ENCODE assay signal across 14 cellular contexts in the genomic region with DNA sequence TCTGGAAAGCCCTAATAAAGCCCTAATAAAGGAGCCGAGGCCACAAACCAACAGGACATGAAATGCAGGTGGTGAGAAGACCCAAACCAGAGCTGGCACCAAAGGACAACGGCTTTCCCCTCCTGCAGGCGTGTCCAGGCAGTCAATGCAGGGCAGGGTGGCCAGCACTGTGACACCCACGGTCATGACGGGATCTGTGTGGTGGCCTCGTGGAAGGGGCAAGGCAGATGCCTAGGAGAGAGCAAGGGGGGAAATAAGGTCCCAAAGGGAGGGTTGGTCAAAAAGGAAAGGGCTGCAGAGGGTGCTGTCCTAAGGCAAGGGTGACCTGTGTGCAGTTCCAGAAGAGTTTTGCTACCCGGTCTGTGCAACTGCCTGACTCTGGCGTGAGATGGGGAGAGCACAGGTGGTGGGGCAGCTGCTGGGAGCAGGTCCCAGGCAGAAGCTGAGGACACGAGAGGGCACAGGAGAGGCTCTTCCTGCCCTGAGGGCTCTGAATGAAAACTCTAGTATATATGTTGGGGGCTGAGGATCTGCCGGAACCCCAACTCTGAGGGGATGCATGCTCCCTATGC.
DNase-seq lines count a peak whose midpoint lies in the region; ATAC-seq, FAIRE-seq and TF ChIP-seq lines count a peak whose summit lies in the region.
"Had no signal": no experiment of that assay in that cellular context is flagged by ENCODE, and none has a peak within 500 bp of the region (broad histone marks: within the 10 kb centered on the region; RNA-seq: fewer than 3 reads in every experiment).

No MANE protein-coding gene starts in this region.

- no peak overlapping the region for H4K5ac ChIP-seq in mesendoderm (ENCODE audit: low read length)

- H3K23ac ChIP-seq in mesendoderm (ENCODE audit: low read length): no peak overlapping the region

- H3K4ac ChIP-seq in mesendoderm (ENCODE audit: low read depth, low read length): no peak overlapping the region

- no peak for TF ChIP-seq POLR2A in A549 (IDR thresholded peaks at IDR 0.05; ENCODE audit: low read length)
- no peak for TF ChIP-seq POLR2A in spleen (IDR thresholded peaks at IDR 0.05)

- H3K79me1 ChIP-seq in mesendoderm (ENCODE audit: low read length): no peaks in the 10 kb centered on the region

- H3K4me1 ChIP-seq in A549 (no peaks in the 10 kb centered on the region), spleen (no peaks in the 10 kb centered on the region), small intestine (ENCODE audit: control insufficient read depth in 2 of 2, insufficient read depth in 1 of 2, low read depth in 1 of 2, low read length in 1 of 2) (no peaks in the 10 kb centered on the region), mesendoderm (ENCODE audit: control insufficient read depth, low read depth, low read length) (no peaks in the 10 kb centered on the region)
- H3K4me1 ChIP-seq: Caco-2 had no signal

- no peak overlapping the region for H3K9ac ChIP-seq in mesendoderm (ENCODE audit: low read length)

- no peaks in the 10 kb centered on the region for H3K4me1 Mint-ChIP-seq in activated B cell treated with CpG ODN at 0.5 μM for 24 hours
- no peaks in the 10 kb centered on the region for H3K4me1 Mint-ChIP-seq in CD14-positive monocyte
- H3K4me1 Mint-ChIP-seq: CD8-positive, alpha-beta memory T cell; GM23338 had no signal

- no peak overlapping the region for H3K56ac ChIP-seq in mesendoderm (ENCODE audit: low read length)

- no peaks in the 10 kb centered on the region for H3K79me2 ChIP-seq in mesendoderm (ENCODE audit: control insufficient read depth, insufficient read depth, low read length)

- no peaks in the 10 kb centered on the region for H3K36me3 ChIP-seq in spleen
- H3K36me3 ChIP-seq in small intestine (ENCODE audit: control insufficient read depth in 2 of 2, insufficient read depth in 2 of 2, low read length in 2 of 2): no peaks in the 10 kb centered on the region
- no peaks in the 10 kb centered on the region for H3K36me3 ChIP-seq in mesendoderm (ENCODE audit: control insufficient read depth, insufficient read depth, low read length)

- no peak overlapping the region for H3K4me3 ChIP-seq in A549
- no peak overlapping the region for H3K4me3 ChIP-seq in spleen
- no peak overlapping the region for H3K4me3 ChIP-seq in small intestine (ENCODE audit: low read depth in 1 of 2, low read length in 2 of 2)
- no peak overlapping the region for H3K4me3 ChIP-seq in mesendoderm (ENCODE audit: low read length)
- H3K4me3 ChIP-seq: GM23338 had no signal

- H2BK120ac ChIP-seq in mesendoderm (ENCODE audit: low read depth, low read length): no peak overlapping the region

- TF ChIP-seq RAD21 in A549 (conservative IDR thresholded peaks at IDR 0.05 in 1 of 2, IDR thresholded peaks at IDR 0.05 in 1 of 2): no peak

- H3K36me3 Mint-ChIP-seq in activated B cell treated with CpG ODN at 0.5 μM for 24 hours (ENCODE audit: low read depth) (no peaks in the 10 kb centered on the region), CD14-positive monocyte (no peaks in the 10 kb centered on the region)
- H3K36me3 Mint-ChIP-seq: CD8-positive, alpha-beta memory T cell had no signal

- H3K27ac Mint-ChIP-seq in activated B cell treated with CpG ODN at 0.5 μM for 24 hours: no peak overlapping the region
- H3K27ac Mint-ChIP-seq in CD14-positive monocyte: no peak overlapping the region
- H3K27ac Mint-ChIP-seq: CD8-positive, alpha-beta memory T cell; GM23338 had no signal

- CTCF ChIA-PET in A549 (lab: Yijun Ruan, JAX): interaction anchor here (0.7 to 2.0 kb wide), 2 partner anchors 18 to 83 kb away, joined by 6 to 7 read pairs; no protein-coding TSS in a partner anchor
- CTCF ChIA-PET in activated B cell treated with CpG ODN at 0.5 μM for 24 hours (lab: Charles Lee): no interaction called here

- TF ChIP-seq CTCF in A549 (IDR thresholded peaks at IDR 0.05) (no peak), activated B cell treated with CpG ODN at 0.5 μM for 24 hours (IDR thresholded peaks at IDR 0.05) (no peak), spleen (IDR thresholded peaks at IDR 0.05 in 8 of 11, conservative IDR thresholded peaks at IDR 0.05 in 3 of 11) (no peak), CD14-positive monocyte (IDR thresholded peaks at IDR 0.05) (no peak)

- H3K9me3 ChIP-seq in A549 (peaks cover 24% of the 10 kb centered on the region; the same call in 2 of the 3 replicates), spleen (peaks cover 0 to 5% (median 0%) of the 10 kb centered on the region in 8 donors), small intestine (ENCODE audit: control insufficient read depth, low read depth) (peaks cover 1% of the 10 kb centered on the region)
- H3K9me3 ChIP-seq: Caco-2 had no signal

- intact Hi-C loops in activated B cell treated with CpG ODN at 0.5 μM for 24 hours (cut with micrococcal nuclease) (no loop called here), spleen (cut with DNase I; ENCODE audit: low total_unique reads) (no loop called here), CD14-positive monocyte (cut with micrococcal nuclease) (no loop called here)

- H3K27ac ChIP-seq in A549 (no peak overlapping the region), spleen (no peak overlapping the region), small intestine (ENCODE audit: low read depth in 1 of 2, low read length in 1 of 2) (no peak overlapping the region), mesendoderm (ENCODE audit: low read depth, low read length) (no peak overlapping the region)

- no peak overlapping the region for H3K18ac ChIP-seq in mesendoderm (ENCODE audit: low read length)

- H2BK15ac ChIP-seq in mesendoderm (replicated peaks; ENCODE audit: low read depth): no peak overlapping the region

- no peak overlapping the region for H3K4me3 Mint-ChIP-seq in activated B cell treated with CpG ODN at 0.5 μM for 24 hours
- H3K4me3 Mint-ChIP-seq in CD14-positive monocyte: no peak overlapping the region
- H3K4me3 Mint-ChIP-seq: CD8-positive, alpha-beta memory T cell; GM23338 had no signal

- no peak overlapping the region for H2AK5ac ChIP-seq in mesendoderm (ENCODE audit: low read length)

- WGBS in A549 (ENCODE audit: missing lambda C conversion rate): 21% methylated on average over 10 of the region's 10 CpGs
- 77 to 85% (median 82%) methylated on average over 10 of the region's 10 CpGs for WGBS in spleen, 5 donors
- WGBS in small intestine, 3 donors: 75 to 85% (median 81%) methylated on average over 10 of the region's 10 CpGs
- WGBS in mesendoderm (ENCODE audit: extremely low coverage, insufficient coverage, low lambda C conversion rate): no CpG with 5 or more reads among the region's 10 CpGs

- peaks cover 2% of the 10 kb centered on the region for H3K9me3 Mint-ChIP-seq in activated B cell treated with CpG ODN at 0.5 μM for 24 hours
- H3K9me3 Mint-ChIP-seq in CD14-positive monocyte: peaks cover 18 to 35% (median 27%) of the 10 kb centered on the region in 7 donors

- TF ChIP-seq EP300 in A549 (IDR thresholded peaks at IDR 0.05): no peak

- ATAC-seq in A549 (peak; percentile 23 to 55; a peak in 4 of 6 replicates), activated B cell treated with CpG ODN at 0.5 μM for 24 hours (ENCODE audit: low read depth) (no peak)
- ATAC-seq: GM23338 had no signal

- H3K27me3 Mint-ChIP-seq in activated B cell treated with CpG ODN at 0.5 μM for 24 hours: peaks cover 5% of the 10 kb centered on the region
- H3K27me3 Mint-ChIP-seq in CD14-positive monocyte (ENCODE audit: low read depth in 3 of 3): peaks cover 0 to 4% (median 2%) of the 10 kb centered on the region in 3 donors

- POLR2A ChIA-PET in A549 (lab: Yijun Ruan, JAX): no interaction called here
- POLR2A ChIA-PET in activated B cell treated with CpG ODN at 0.5 μM for 24 hours (lab: Charles Lee): no interaction called here

- no peak for DNase-seq in A549 (ENCODE audit: low read depth in 1 of 2, low spot score in 1 of 2)
- peak; percentile 3 for DNase-seq in activated B cell treated with CpG ODN at 0.5 μM for 24 hours
- peak; percentile 68 for DNase-seq in mesenteric fat pad (ENCODE audit: low spot score)
- DNase-seq in spleen: peak; percentile 63
- DNase-seq in small intestine: no peak
- no peak for DNase-seq in CD14-positive monocyte (ENCODE audit: low spot score)
- no peak for DNase-seq in mesendoderm
- DNase-seq: Caco-2; CD8-positive, alpha-beta memory T cell; DND-41; GDM1; H7 had no signal

- no peak overlapping the region for H4K8ac ChIP-seq in mesendoderm (ENCODE audit: low read depth, low read length)

- no peak overlapping the region for H3K4me2 ChIP-seq in A549
- H3K4me2 ChIP-seq in mesendoderm (ENCODE audit: low read length): no peak overlapping the region
- H3K4me2 ChIP-seq: GM23338 had no signal

- peaks cover 0 to 10% (median 0%) of the 10 kb centered on the region in 7 donors for H3K27me3 ChIP-seq in spleen (replicated peaks in 1 of 7)
- H3K27me3 ChIP-seq in small intestine (ENCODE audit: control insufficient read depth in 2 of 2, insufficient read depth in 2 of 2, low read length in 2 of 2): no peaks in the 10 kb centered on the region
- H3K27me3 ChIP-seq in mesendoderm (ENCODE audit: insufficient read depth, low read length, poor library complexity): no peaks in the 10 kb centered on the region

- FAIRE-seq in A549 (lab: Jason Lieb, UNC) (no peak), small intestine (lab: Jason Lieb, UNC) (no peak)
- FAIRE-seq: GM12892 had no signal

- no peak overlapping the region for H2BK5ac ChIP-seq in mesendoderm (ENCODE audit: low read length)

TF ChIP-seq in A549, 52 proteins besides CTCF, POLR2A, EP300 and RAD21 (continues in another document):
- TF ChIP-seq HOXB5 (CRISPR knock-in tag; IDR thresholded peaks at IDR 0.05) (no peak), ZC3H11A (IDR thresholded peaks at IDR 0.05) (no peak), MAFK (IDR thresholded peaks at IDR 0.05; ENCODE audit: partially characterized antibody) (no peak), JUN (IDR thresholded peaks at IDR 0.05) (no peak), RNF2 (IDR thresholded peaks at IDR 0.05; ENCODE audit: borderline replicate concordance, low read depth) (no peak), RARB (CRISPR knock-in tag; IDR thresholded peaks at IDR 0.05) (no peak)
- TF ChIP-seq, protein P1, sequence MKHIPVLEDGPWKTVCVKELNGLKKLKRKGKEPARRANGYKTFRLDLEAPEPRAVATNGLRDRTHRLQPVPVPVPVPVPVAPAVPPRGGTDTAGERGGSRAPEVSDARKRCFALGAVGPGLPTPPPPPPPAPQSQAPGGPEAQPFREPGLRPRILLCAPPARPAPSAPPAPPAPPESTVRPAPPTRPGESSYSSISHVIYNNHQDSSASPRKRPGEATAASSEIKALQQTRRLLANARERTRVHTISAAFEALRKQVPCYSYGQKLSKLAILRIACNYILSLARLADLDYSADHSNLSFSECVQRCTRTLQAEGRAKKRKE (CRISPR knock-in tag; IDR thresholded peaks at IDR 0.05; ENCODE audit: low read depth): no peak
- TF ChIP-seq, protein P2, sequence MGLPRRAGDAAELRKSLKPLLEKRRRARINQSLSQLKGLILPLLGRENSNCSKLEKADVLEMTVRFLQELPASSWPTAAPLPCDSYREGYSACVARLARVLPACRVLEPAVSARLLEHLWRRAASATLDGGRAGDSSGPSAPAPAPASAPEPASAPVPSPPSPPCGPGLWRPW (IDR thresholded peaks at IDR 0.05): no peak

Comparison
In these comparisons a context has a peak if more than half of its experiments do, and no peak if none do; other contexts are left out.
1. DNase-seq: peak in activated B cell treated with CpG ODN at 0.5 μM for 24 hours (single experiment), mesenteric fat pad (single experiment) and spleen (single experiment); none in A549 (0 of 2), small intestine (single experiment), CD14-positive monocyte (single experiment) and mesendoderm (single experiment).